8 cellular contexts compared by ENCODE assay signal in genomic region chr12:132285991-132286681, GRCh38. TPM values are rescaled to one million over a fixed set of nuclear protein-coding genes. Genes with fewer than 3 reads are reported as not detected.
DNase-seq lines count a peak whose midpoint lies in the region; ATAC-seq, FAIRE-seq and TF ChIP-seq lines count a peak whose summit lies in the region.

No MANE protein-coding gene starts in this region.

- DNase-seq in NCI-H2029 (lab: John Stamatoyannopoulos, UW): peak; percentile 14
- DNase-seq in NCI-H2029 treated with DMSO at 0.1 percent for 48 hours (lab: John Stamatoyannopoulos, UW): no peak
- DNase-seq in astrocyte of the hippocampus (ENCODE audit: low read depth, low spot score): peak; percentile 89
- DNase-seq in iris pigment epithelial cell (ENCODE audit: low read depth): peak; percentile 73
- peak; percentile 96 for DNase-seq in thyroid gland
- no peak for DNase-seq in GM19239 (ENCODE audit: insufficient read length, low spot score)
- no peak for DNase-seq in T-helper 9 cell
- no peak for DNase-seq in activated T-cell treated with anti-CD3 and anti-CD28 coated beads, Interleukin-2, amount 50 U/mL, for 4 hours

- H3K9me3 Mint-ChIP-seq in activated T-cell treated with anti-CD3 and anti-CD28 coated beads, Interleukin-2, amount 50 U/mL, for 4 hours: no peaks in the 10 kb centered on the region

- H3K36me3 ChIP-seq in thyroid gland: no peaks in the 10 kb centered on the region

- no peak for ATAC-seq in activated T-cell treated with anti-CD3 and anti-CD28 coated beads, Interleukin-2, amount 50 U/mL, for 4 hours

- no peak overlapping the region for H3K4me3 ChIP-seq in thyroid gland (replicated peaks in 1 of 3)

- H3K4me3 Mint-ChIP-seq in activated T-cell treated with anti-CD3 and anti-CD28 coated beads, Interleukin-2, amount 50 U/mL, for 4 hours: no peak overlapping the region

- intact Hi-C loops in thyroid gland (cut with DNase I): no loop called here

- FAIRE-seq in GM19239 (lab: Jason Lieb, UNC): no peak

- H3K27me3 ChIP-seq in thyroid gland: no peaks in the 10 kb centered on the region

- peaks cover 16 to 45% of the 10 kb centered on the region in 2 donors for H3K4me1 ChIP-seq in thyroid gland

- H3K36me3 Mint-ChIP-seq in activated T-cell treated with anti-CD3 and anti-CD28 coated beads, Interleukin-2, amount 50 U/mL, for 4 hours (ENCODE audit: insufficient read depth): no peaks in the 10 kb centered on the region

- TF ChIP-seq CTCF in thyroid gland (IDR thresholded peaks at IDR 0.05): no peak

- peak overlapping the region in 2 of 3 donors; percentile 46 to 66 for H3K27ac ChIP-seq in thyroid gland

- H3K4me1 Mint-ChIP-seq in activated T-cell treated with anti-CD3 and anti-CD28 coated beads, Interleukin-2, amount 50 U/mL, for 4 hours (ENCODE audit: low read depth): peaks cover 2% of the 10 kb centered on the region

- no peaks in the 10 kb centered on the region for H3K9me3 ChIP-seq in thyroid gland

- no peak for TF ChIP-seq POLR2A in thyroid gland (IDR thresholded peaks at IDR 0.05)

- WGBS in thyroid gland, 2 donors: 12 to 17% methylated on average over 18 to 22 of the region's 51 CpGs

- peaks cover 29% of the 10 kb centered on the region for H3K27me3 Mint-ChIP-seq in activated T-cell treated with anti-CD3 and anti-CD28 coated beads, Interleukin-2, amount 50 U/mL, for 4 hours (ENCODE audit: low read depth)

RNA-seq across cellular contexts. Expression of gene GALNT9, which starts 43.3 kb away (rescaled TPM):
- 10 to 100 TPM in 2 of 4 donors, 1 to 10 TPM in 2; 2.2 to 29.2 (median 15.9) TPM for total RNA-seq in thyroid gland
- under 1 TPM; 0.30 to 0.71 (median 0.34) TPM for total RNA-seq in activated T-cell treated with anti-CD3 and anti-CD28 coated beads, Interleukin-2, amount 50 U/mL, for 4 hours

Comparison
In these comparisons a context has a peak if more than half of its experiments do, and no peak if none do; other contexts are left out.
1. DNase-seq: peak in NCI-H2029 (single experiment), astrocyte of the hippocampus (single experiment), iris pigment epithelial cell (single experiment) and thyroid gland (2 of 2); none in NCI-H2029 treated with DMSO at 0.1 percent for 48 hours (single experiment), GM19239 (single experiment), T-helper 9 cell (single experiment) and activated T-cell treated with anti-CD3 and anti-CD28 coated beads, Interleukin-2, amount 50 U/mL, for 4 hours (single experiment).